In genomic region chr14:50649691-50650090, GRCh38 we compare ENCODE assay signal across 1 cellular context.
TF ChIP-seq lines count a peak whose summit lies in the region.

No MANE protein-coding gene starts in this region.

TF ChIP-seq in GM23338, 12 proteins besides CTCF, POLR2A, EP300 and RAD21:
- TF ChIP-seq ETS1 (IDR thresholded peaks at IDR 0.05) (no peak), STAT1 (IDR thresholded peaks at IDR 0.05; ENCODE audit: unreplicated experiment) (no peak), ZNF331 (CRISPR knock-in tag; IDR thresholded peaks at IDR 0.05; ENCODE audit: low read depth) (no peak), JUNB (IDR thresholded peaks at IDR 0.05; ENCODE audit: unreplicated experiment) (no peak), EZH2phosphoT487 (IDR thresholded peaks at IDR 0.05; ENCODE audit: unreplicated experiment) (no peak), CREB1 (CRISPR knock-in tag; IDR thresholded peaks at IDR 0.05; ENCODE audit: low read depth) (no peak), NANOG (IDR thresholded peaks at IDR 0.05; ENCODE audit: borderline replicate concordance) (no peak), ZNF462 (CRISPR knock-in tag; IDR thresholded peaks at IDR 0.05) (no peak), POLR2AphosphoS5 (IDR thresholded peaks at IDR 0.05; ENCODE audit: low read depth) (no peak), ZNF114 (CRISPR knock-in tag; IDR thresholded peaks at IDR 0.05) (no peak), EZH2 (IDR thresholded peaks at IDR 0.05; ENCODE audit: low read depth, unreplicated experiment) (no peak)
- TF ChIP-seq, protein P1, sequence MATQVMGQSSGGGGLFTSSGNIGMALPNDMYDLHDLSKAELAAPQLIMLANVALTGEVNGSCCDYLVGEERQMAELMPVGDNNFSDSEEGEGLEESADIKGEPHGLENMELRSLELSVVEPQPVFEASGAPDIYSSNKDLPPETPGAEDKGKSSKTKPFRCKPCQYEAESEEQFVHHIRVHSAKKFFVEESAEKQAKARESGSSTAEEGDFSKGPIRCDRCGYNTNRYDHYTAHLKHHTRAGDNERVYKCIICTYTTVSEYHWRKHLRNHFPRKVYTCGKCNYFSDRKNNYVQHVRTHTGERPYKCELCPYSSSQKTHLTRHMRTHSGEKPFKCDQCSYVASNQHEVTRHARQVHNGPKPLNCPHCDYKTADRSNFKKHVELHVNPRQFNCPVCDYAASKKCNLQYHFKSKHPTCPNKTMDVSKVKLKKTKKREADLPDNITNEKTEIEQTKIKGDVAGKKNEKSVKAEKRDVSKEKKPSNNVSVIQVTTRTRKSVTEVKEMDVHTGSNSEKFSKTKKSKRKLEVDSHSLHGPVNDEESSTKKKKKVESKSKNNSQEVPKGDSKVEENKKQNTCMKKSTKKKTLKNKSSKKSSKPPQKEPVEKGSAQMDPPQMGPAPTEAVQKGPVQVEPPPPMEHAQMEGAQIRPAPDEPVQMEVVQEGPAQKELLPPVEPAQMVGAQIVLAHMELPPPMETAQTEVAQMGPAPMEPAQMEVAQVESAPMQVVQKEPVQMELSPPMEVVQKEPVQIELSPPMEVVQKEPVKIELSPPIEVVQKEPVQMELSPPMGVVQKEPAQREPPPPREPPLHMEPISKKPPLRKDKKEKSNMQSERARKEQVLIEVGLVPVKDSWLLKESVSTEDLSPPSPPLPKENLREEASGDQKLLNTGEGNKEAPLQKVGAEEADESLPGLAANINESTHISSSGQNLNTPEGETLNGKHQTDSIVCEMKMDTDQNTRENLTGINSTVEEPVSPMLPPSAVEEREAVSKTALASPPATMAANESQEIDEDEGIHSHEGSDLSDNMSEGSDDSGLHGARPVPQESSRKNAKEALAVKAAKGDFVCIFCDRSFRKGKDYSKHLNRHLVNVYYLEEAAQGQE (IDR thresholded peaks at IDR 0.05; ENCODE audit: unreplicated experiment): no peak
